In the genomic region with DNA sequence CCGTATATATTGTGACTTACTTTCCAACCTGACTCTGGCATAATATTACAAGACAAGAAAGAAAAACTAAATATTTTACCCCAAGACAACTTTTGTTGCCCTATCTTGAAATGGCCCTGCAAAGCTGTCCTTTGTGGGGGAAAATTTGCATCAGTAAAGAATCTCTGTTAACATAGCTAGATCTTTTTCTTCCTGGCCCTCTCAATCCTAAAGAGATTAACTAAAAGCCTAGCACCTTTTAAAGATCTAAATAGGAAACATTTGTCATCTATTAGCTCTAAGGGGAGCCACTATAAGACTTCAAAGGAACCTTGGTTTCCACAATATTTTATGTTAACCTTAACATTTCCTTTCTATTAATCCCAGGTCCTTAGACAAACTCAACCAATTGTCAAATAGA, we compare ENCODE assay signal across 1 cellular context.
TF ChIP-seq lines count a peak whose summit lies in the region.

No MANE protein-coding gene starts in this region.

TF ChIP-seq in GM23338, 12 proteins besides CTCF, POLR2A, EP300 and RAD21:
- TF ChIP-seq NANOG (IDR thresholded peaks at IDR 0.05; ENCODE audit: borderline replicate concordance) (peak; percentile 73), JUNB (IDR thresholded peaks at IDR 0.05; ENCODE audit: unreplicated experiment) (no peak), ZNF331 (CRISPR knock-in tag; IDR thresholded peaks at IDR 0.05; ENCODE audit: low read depth) (no peak), EZH2phosphoT487 (IDR thresholded peaks at IDR 0.05; ENCODE audit: unreplicated experiment) (no peak), EZH2 (IDR thresholded peaks at IDR 0.05; ENCODE audit: low read depth, unreplicated experiment) (no peak), STAT1 (IDR thresholded peaks at IDR 0.05; ENCODE audit: unreplicated experiment) (no peak)
- TF ChIP-seq, protein P1, sequence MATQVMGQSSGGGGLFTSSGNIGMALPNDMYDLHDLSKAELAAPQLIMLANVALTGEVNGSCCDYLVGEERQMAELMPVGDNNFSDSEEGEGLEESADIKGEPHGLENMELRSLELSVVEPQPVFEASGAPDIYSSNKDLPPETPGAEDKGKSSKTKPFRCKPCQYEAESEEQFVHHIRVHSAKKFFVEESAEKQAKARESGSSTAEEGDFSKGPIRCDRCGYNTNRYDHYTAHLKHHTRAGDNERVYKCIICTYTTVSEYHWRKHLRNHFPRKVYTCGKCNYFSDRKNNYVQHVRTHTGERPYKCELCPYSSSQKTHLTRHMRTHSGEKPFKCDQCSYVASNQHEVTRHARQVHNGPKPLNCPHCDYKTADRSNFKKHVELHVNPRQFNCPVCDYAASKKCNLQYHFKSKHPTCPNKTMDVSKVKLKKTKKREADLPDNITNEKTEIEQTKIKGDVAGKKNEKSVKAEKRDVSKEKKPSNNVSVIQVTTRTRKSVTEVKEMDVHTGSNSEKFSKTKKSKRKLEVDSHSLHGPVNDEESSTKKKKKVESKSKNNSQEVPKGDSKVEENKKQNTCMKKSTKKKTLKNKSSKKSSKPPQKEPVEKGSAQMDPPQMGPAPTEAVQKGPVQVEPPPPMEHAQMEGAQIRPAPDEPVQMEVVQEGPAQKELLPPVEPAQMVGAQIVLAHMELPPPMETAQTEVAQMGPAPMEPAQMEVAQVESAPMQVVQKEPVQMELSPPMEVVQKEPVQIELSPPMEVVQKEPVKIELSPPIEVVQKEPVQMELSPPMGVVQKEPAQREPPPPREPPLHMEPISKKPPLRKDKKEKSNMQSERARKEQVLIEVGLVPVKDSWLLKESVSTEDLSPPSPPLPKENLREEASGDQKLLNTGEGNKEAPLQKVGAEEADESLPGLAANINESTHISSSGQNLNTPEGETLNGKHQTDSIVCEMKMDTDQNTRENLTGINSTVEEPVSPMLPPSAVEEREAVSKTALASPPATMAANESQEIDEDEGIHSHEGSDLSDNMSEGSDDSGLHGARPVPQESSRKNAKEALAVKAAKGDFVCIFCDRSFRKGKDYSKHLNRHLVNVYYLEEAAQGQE (IDR thresholded peaks at IDR 0.05; ENCODE audit: unreplicated experiment), result no peak
